12 cellular contexts compared by ENCODE assay signal in the genomic region with DNA sequence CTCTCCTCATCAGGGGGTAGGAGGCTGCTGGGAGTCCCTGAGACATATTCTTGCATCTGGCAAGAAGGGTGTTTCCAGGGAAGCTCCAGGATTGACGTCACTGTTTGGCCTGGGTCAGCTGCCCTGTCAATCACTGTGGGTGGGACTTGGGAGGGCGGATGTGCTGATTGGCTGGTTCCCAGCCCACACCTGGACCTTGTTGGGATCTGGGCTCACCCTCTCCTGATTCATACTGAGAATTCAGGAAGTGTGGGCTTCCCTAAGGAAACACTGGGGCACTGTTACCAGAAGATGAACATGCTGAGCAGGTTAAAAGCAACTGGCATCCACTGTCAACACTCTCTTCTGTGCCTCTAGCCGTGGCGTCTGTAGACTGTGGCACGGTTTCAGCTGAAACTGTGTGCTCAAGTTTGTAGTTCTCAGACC. TPM values are rescaled to one million over a fixed set of nuclear protein-coding genes. Genes with fewer than 3 reads are reported as not detected.
DNase-seq lines count a peak whose midpoint lies in the region; TF ChIP-seq lines count a peak whose summit lies in the region.
"Had no signal": no experiment of that assay in that cellular context is flagged by ENCODE, and none has a peak within 500 bp of the region (broad histone marks: within the 10 kb centered on the region; RNA-seq: fewer than 3 reads in every experiment).

No MANE protein-coding gene starts in this region.

- no peak overlapping the region for H3K27ac Mint-ChIP-seq in Calu3 (ENCODE audit: unreplicated experiment)
- peak overlapping the region; percentile 85 for H3K27ac Mint-ChIP-seq in endodermal cell
- H3K27ac Mint-ChIP-seq: CD8-positive, alpha-beta T cell; stimulated activated effector memory CD8-positive, alpha-beta T cell treated with anti-CD3 and anti-CD28 coated beads, Interleukin-12 subunit alpha, Interleukin-12 subunit beta, amount 100 ng/mL, for 72 hours had no signal

- H3K36me3 Mint-ChIP-seq in Calu3 (ENCODE audit: insufficient read depth, unreplicated experiment): no peaks in the 10 kb centered on the region
- H3K36me3 Mint-ChIP-seq in endodermal cell (ENCODE audit: low read depth): peaks cover 2% of the 10 kb centered on the region
- H3K36me3 Mint-ChIP-seq: stimulated activated effector memory CD8-positive, alpha-beta T cell treated with anti-CD3 and anti-CD28 coated beads, Interleukin-12 subunit alpha, Interleukin-12 subunit beta, amount 100 ng/mL, for 72 hours had no signal

- H3K4me3 ChIP-seq in endodermal cell (ENCODE audit: low read length) (no peak overlapping the region), Karpas-422 (ENCODE audit: low read length) (no peak overlapping the region)

- no peak overlapping the region for H3K9ac ChIP-seq in endodermal cell (ENCODE audit: extremely low read depth, low read length, poor library complexity, severe bottlenecking)
- no peak overlapping the region for H3K9ac ChIP-seq in Karpas-422 (ENCODE audit: low read length)

- H3K4me1 Mint-ChIP-seq in Calu3 (ENCODE audit: low read depth, unreplicated experiment): peaks cover 19% of the 10 kb centered on the region
- H3K4me1 Mint-ChIP-seq in endodermal cell: peaks cover 17% of the 10 kb centered on the region
- H3K4me1 Mint-ChIP-seq: stimulated activated effector memory CD8-positive, alpha-beta T cell treated with anti-CD3 and anti-CD28 coated beads, Interleukin-12 subunit alpha, Interleukin-12 subunit beta, amount 100 ng/mL, for 72 hours had no signal

- no peaks in the 10 kb centered on the region for H3K79me2 ChIP-seq in Karpas-422 (ENCODE audit: low read length)

- H4K20me1 ChIP-seq in Karpas-422 (ENCODE audit: insufficient read depth, low read depth, low read length): no peaks in the 10 kb centered on the region

- H3K4me3 Mint-ChIP-seq in Calu3 (ENCODE audit: low read depth, unreplicated experiment): no peak overlapping the region
- peak overlapping the region; percentile 57 for H3K4me3 Mint-ChIP-seq in endodermal cell
- H3K4me3 Mint-ChIP-seq: CD8-positive, alpha-beta T cell; stimulated activated effector memory CD8-positive, alpha-beta T cell treated with anti-CD3 and anti-CD28 coated beads, Interleukin-12 subunit alpha, Interleukin-12 subunit beta, amount 100 ng/mL, for 72 hours had no signal

- BruUV-seq in Calu3 (replicated peaks; lab: Mats Ljungman, UMichigan): no TSS peak

- H2AFZ ChIP-seq in Karpas-422 (ENCODE audit: low read length): no peak overlapping the region

- H3K27ac ChIP-seq in endodermal cell (ENCODE audit: low read depth, low read length) (no peak overlapping the region), Karpas-422 (ENCODE audit: low read length) (no peak overlapping the region)

- DNase-seq in Calu3 (peak; percentile 50), LoVo (ENCODE audit: low spot score) (peak; percentile 19), endodermal cell (peak; percentile 97), lung microvascular endothelial cell (ENCODE audit: low read depth in 2 of 2) (peak; percentile 5 to 14), H4 (ENCODE audit: low spot score) (no peak), GM10266 (ENCODE audit: extremely low spot score) (no peak), Karpas-422 (no peak)
- no peak for DNase-seq in activated CD4-positive, alpha-beta T cell treated with anti-CD3 and anti-CD28 coated beads, Interleukin-2, amount 50 U/mL, for 1 hour
- DNase-seq: amniotic stem cell; CD8-positive, alpha-beta T cell; NCI-H1105 had no signal

- H3K27me3 ChIP-seq in endodermal cell (ENCODE audit: control insufficient read depth, insufficient read depth, low read length, poor library complexity, severe bottlenecking): no peaks in the 10 kb centered on the region
- H3K27me3 ChIP-seq in Karpas-422 (ENCODE audit: low read length): no peaks in the 10 kb centered on the region

- H3K27me3 Mint-ChIP-seq in Calu3 (ENCODE audit: unreplicated experiment) (no peaks in the 10 kb centered on the region), endodermal cell (ENCODE audit: insufficient read depth) (no peaks in the 10 kb centered on the region)

- CTCF ChIA-PET in Calu3 (lab: Charles Lee): no interaction called here

- intact Hi-C loops in Calu3 (cut with micrococcal nuclease; ENCODE audit: unreplicated experiment): no loop called here

- H3K36me3 ChIP-seq in endodermal cell (ENCODE audit: control insufficient read depth, insufficient read depth, low read length) (no peaks in the 10 kb centered on the region), Karpas-422 (ENCODE audit: insufficient read depth, low read length) (no peaks in the 10 kb centered on the region)

- TF ChIP-seq CTCF in Calu3 (IDR thresholded peaks at IDR 0.05; ENCODE audit: unreplicated experiment) (no peak), endodermal cell (conservative IDR thresholded peaks at IDR 0.05) (no peak), GM10266 (IDR thresholded peaks at IDR 0.05; ENCODE audit: control insufficient read depth, insufficient read depth, low read depth, missing control alignments) (no peak)

- H3K9me3 Mint-ChIP-seq in Calu3 (ENCODE audit: low read depth, unreplicated experiment): no peaks in the 10 kb centered on the region
- H3K9me3 Mint-ChIP-seq in endodermal cell: no peaks in the 10 kb centered on the region
- H3K9me3 Mint-ChIP-seq: CD8-positive, alpha-beta T cell; stimulated activated effector memory CD8-positive, alpha-beta T cell treated with anti-CD3 and anti-CD28 coated beads, Interleukin-12 subunit alpha, Interleukin-12 subunit beta, amount 100 ng/mL, for 72 hours had no signal

- H3K9me2 ChIP-seq in Karpas-422 (replicated peaks; ENCODE audit: insufficient read depth, low read length): no peaks in the 10 kb centered on the region

- H3K4me1 ChIP-seq in endodermal cell (ENCODE audit: control insufficient read depth, insufficient read depth, low read length): no peaks in the 10 kb centered on the region
- H3K4me1 ChIP-seq in Karpas-422 (ENCODE audit: low read length): no peaks in the 10 kb centered on the region

- H3K9me3 ChIP-seq in endodermal cell (ENCODE audit: control insufficient read depth, low read length): no peaks in the 10 kb centered on the region
- H3K9me3 ChIP-seq in Karpas-422 (ENCODE audit: low read length): no peaks in the 10 kb centered on the region

- H3K4me2 ChIP-seq in Karpas-422 (ENCODE audit: low read depth, low read length, poor library complexity, severe bottlenecking): no peak overlapping the region

- 73% methylated on average over 5 of the region's 5 CpGs; no CpG with 5 or more reads in 1 of the 2 experiments for WGBS in endodermal cell (ENCODE audit: insufficient coverage in 1 of 2, insufficient read length in 1 of 2), 2 experiments

RNA-seq across cellular contexts. Expression of a gene that starts 36.5 kb away (rescaled TPM):
- 0.76 and 1.1 TPM in 2 replicates for total RNA-seq in Calu3 (2022)
- 1 to 10 TPM in 1 of 2 donors, under 1 TPM in 1; 0.97 to 2.0 TPM for total RNA-seq in endodermal cell
- 0.32 TPM for polyA plus RNA-seq in endodermal cell (2013, experiment 1 of 2)
- polyA plus RNA-seq in endodermal cell (2013, experiment 2 of 2): 0.37 TPM
- 0.22 and 0.40 TPM in 2 replicates for total RNA-seq in lung microvascular endothelial cell
- 0.21 TPM in 1 of 2 replicates, not detected in the other for total RNA-seq in H4 (2014; rRNA removed; shearing (Covaris generic))
- total RNA-seq in Karpas-422 (2014; rRNA removed; shearing (Covaris generic); ENCODE audit: low replicate concordance): 0.22 TPM in 1 of 2 replicates, not detected in the other

RNA-seq across cellular contexts. Expression of a gene that starts 54.5 kb away (rescaled TPM):
- 32.3 and 34.4 TPM in 2 replicates for total RNA-seq in Calu3 (2022)
- total RNA-seq in endodermal cell: 10 to 100 TPM; 24.4 to 25.1 TPM
- 21.6 TPM for polyA plus RNA-seq in endodermal cell (2013, experiment 1 of 2)
- 21.7 TPM for polyA plus RNA-seq in endodermal cell (2013, experiment 2 of 2)
- total RNA-seq in lung microvascular endothelial cell: 2.2 and 2.4 TPM in 2 replicates
- 2.8 and 3.6 TPM in 2 replicates for total RNA-seq in H4 (2014; rRNA removed; shearing (Covaris generic))
- 12.0 and 16.4 TPM in 2 replicates for total RNA-seq in Karpas-422 (2014; rRNA removed; shearing (Covaris generic); ENCODE audit: low replicate concordance)

RNA-seq across cellular contexts. Expression of a gene that starts 54.6 kb away (rescaled TPM):
- total RNA-seq in Calu3 (2022): 16.6 and 17.9 TPM in 2 replicates
- 1 to 10 TPM; 3.9 to 6.1 TPM for total RNA-seq in endodermal cell
- 3.2 TPM for polyA plus RNA-seq in endodermal cell (2013, experiment 1 of 2)
- polyA plus RNA-seq in endodermal cell (2013, experiment 2 of 2): 3.3 TPM
- total RNA-seq in lung microvascular endothelial cell: 4.8 and 7.1 TPM in 2 replicates
- 1.2 and 2.8 TPM in 2 replicates for total RNA-seq in H4 (2014; rRNA removed; shearing (Covaris generic))
- total RNA-seq in Karpas-422 (2014; rRNA removed; shearing (Covaris generic); ENCODE audit: low replicate concordance): 4.2 and 7.0 TPM in 2 replicates

Comparison
In these comparisons a context has a peak if more than half of its experiments do, and no peak if none do; other contexts are left out.
1. DNase-seq: peak in Calu3 (single experiment), LoVo (single experiment), endodermal cell (single experiment) and lung microvascular endothelial cell (2 of 2); none in activated CD4-positive, alpha-beta T cell treated with anti-CD3 and anti-CD28 coated beads, Interleukin-2, amount 50 U/mL, for 1 hour (single experiment), H4 (single experiment), GM10266 (single experiment) and Karpas-422 (single experiment).